28 cellular contexts compared by ENCODE assay signal in the genomic region with DNA sequence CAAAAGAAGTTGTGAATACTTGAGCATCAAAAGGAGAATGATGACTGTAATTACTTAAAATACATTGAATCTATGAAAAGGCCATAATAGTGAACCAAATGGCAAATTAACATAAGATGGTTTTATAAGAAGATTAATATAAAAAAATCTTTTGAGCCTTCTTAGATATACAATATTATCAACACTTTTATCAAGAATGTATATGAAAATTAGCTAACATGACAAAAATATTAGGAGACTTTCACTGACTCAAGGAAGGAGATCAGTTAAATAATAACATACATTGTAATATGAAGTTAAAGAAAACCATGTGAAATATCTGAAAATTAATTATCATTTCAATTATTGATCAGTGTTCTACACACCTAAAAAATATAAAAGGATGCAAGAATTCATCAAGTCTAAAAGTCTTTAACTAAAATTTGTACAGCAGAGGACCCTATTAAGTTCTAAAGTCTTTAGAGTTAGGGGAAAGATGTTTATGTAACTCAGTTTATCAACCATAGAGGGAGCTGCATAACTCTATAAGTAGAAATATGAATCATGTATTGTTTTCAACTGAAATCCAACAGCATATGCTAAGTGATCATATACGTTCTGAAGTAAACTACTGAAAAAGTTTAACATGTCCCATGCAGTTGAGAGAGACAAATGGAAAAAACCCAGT.
DNase-seq lines count a peak whose midpoint lies in the region; FAIRE-seq and TF ChIP-seq lines count a peak whose summit lies in the region.
"Had no signal": no experiment of that assay in that cellular context is flagged by ENCODE, and none has a peak within 500 bp of the region (broad histone marks: within the 10 kb centered on the region; RNA-seq: fewer than 3 reads in every experiment).

No MANE protein-coding gene starts in this region.

- FAIRE-seq in G401.6 (lab: Jason Lieb, UNC) = peak; percentile 80
- no peak for FAIRE-seq in bronchial epithelial cell (lab: Jason Lieb, UNC)
- FAIRE-seq: GM12892 had no signal

- H3K36me3 ChIP-seq in bronchial epithelial cell (ENCODE audit: control insufficient read depth, insufficient read depth, low read length) (no peaks in the 10 kb centered on the region), mesodermal cell (ENCODE audit: control insufficient read depth, insufficient read depth, low read length) (no peaks in the 10 kb centered on the region)
- H3K36me3 ChIP-seq: tibial artery had no signal

- no peak overlapping the region for H3K4me3 ChIP-seq in bronchial epithelial cell (ENCODE audit: low read depth, low read length)
- H3K4me3 ChIP-seq in mesodermal cell (ENCODE audit: extremely low read depth, insufficient read depth, low read length, poor library complexity, severe bottlenecking) = no peak overlapping the region
- H3K4me3 ChIP-seq: body of pancreas, tibial artery had no signal

- no peaks in the 10 kb centered on the region for H3K4me1 ChIP-seq in mesodermal cell (ENCODE audit: control insufficient read depth, insufficient read depth, low read length, poor library complexity, severe bottlenecking)
- H3K4me1 ChIP-seq: body of pancreas, tibial artery had no signal

- no peak for TF ChIP-seq CTCF in bronchial epithelial cell (IDR thresholded peaks at IDR 0.05; ENCODE audit: insufficient read depth, low read length, severe bottlenecking)

- DNase-seq in OCI-M1 (lab: John Stamatoyannopoulos, UW) = peak; percentile 41
- peak; percentile 55 for DNase-seq in bronchial epithelial cell (ENCODE audit: low read depth)
- DNase-seq in NCI-H2196 treated with DMSO at 0.1 percent for 48 hours (lab: John Stamatoyannopoulos, UW; ENCODE audit: unreplicated experiment) = no peak
- DNase-seq in EL = no peak
- DNase-seq in activated CD8-positive, alpha-beta memory T cell treated with anti-CD3 and anti-CD28 coated beads for 24 hours = no peak
- DNase-seq: activated CD4-positive, alpha-beta T cell treated with anti-CD3 and anti-CD28 coated beads, Interleukin-2, amount 50 U/mL, for 48 hours; activated CD4-positive, CD25-positive, alpha-beta regulatory T cell; activated naive CD4-positive, alpha-beta T cell treated with anti-CD3 and anti-CD28 coated beads for 36 hours; body of pancreas; CD8-positive, alpha-beta memory T cell; DMS 273 treated with DMSO at 0.1 percent for 48 hours; HCEC 1CT; IMR-90; left ventricle myocardium superior; midbrain; MV-4-11; naive B cell; NCI-H1694; NCI-H510A; nucleus accumbens; stimulated activated CD4-positive, alpha-beta T cell treated with anti-CD3 and anti-CD28 coated beads, Interleukin-12 subunit alpha, Interleukin-12 subunit beta, amount 100 ng/mL, for 4 hours; stimulated activated CD4-positive, alpha-beta T cell treated with anti-CD3 and anti-CD28 coated beads, Interleukin-4, amount 100 ng/mL, for 1 hour; T-helper 1 cell; tibial artery had no signal

- 67% methylated on average over 1 of the region's 1 CpG; no CpG with 5 or more reads in 1 of the 2 experiments for WGBS in mesodermal cell (ENCODE audit: insufficient coverage in 2 of 2), 2 experiments

- no peaks in the 10 kb centered on the region for H3K27me3 ChIP-seq in bronchial epithelial cell (ENCODE audit: control insufficient read depth, insufficient read depth, low read length)
- H3K27me3 ChIP-seq: body of pancreas, tibial artery had no signal

- H3K27ac ChIP-seq in mesodermal cell (ENCODE audit: low read depth, low read length, severe bottlenecking) = peak overlapping the region; percentile 84
- H3K27ac ChIP-seq: body of pancreas, RWPE1, tibial artery had no signal

- H3K9me3 ChIP-seq in mesodermal cell (ENCODE audit: control insufficient read depth, low read length) = no peaks in the 10 kb centered on the region
- H3K9me3 ChIP-seq: body of pancreas had no signal

Comparison
In these comparisons a context has a peak if more than half of its experiments do, and no peak if none do; other contexts are left out.
1. DNase-seq: peak in OCI-M1 (single experiment) and bronchial epithelial cell (single experiment); none in NCI-H2196 treated with DMSO at 0.1 percent for 48 hours (single experiment), EL (single experiment) and activated CD8-positive, alpha-beta memory T cell treated with anti-CD3 and anti-CD28 coated beads for 24 hours (single experiment).